ENCODE assay signal across 8 cellular contexts in genomic region chr19:35904312-35905068, GRCh38. TPM values are rescaled to one million over a fixed set of nuclear protein-coding genes. Genes with fewer than 3 reads are reported as not detected.
DNase-seq lines count a peak whose midpoint lies in the region; FAIRE-seq and TF ChIP-seq lines count a peak whose summit lies in the region.
"Had no signal": no experiment of that assay in that cellular context is flagged by ENCODE, and none has a peak within 500 bp of the region (broad histone marks: within the 10 kb centered on the region; RNA-seq: fewer than 3 reads in every experiment).

No MANE protein-coding gene starts in this region.

- H3K9me3 ChIP-seq in duodenal mucosa (ENCODE audit: control insufficient read depth in 1 of 2, low read length in 2 of 2) = no peaks in the 10 kb centered on the region

- peaks cover 0 to 14% of the 10 kb centered on the region in 2 donors for H3K4me1 ChIP-seq in duodenal mucosa (ENCODE audit: control insufficient read depth in 1 of 2, insufficient read depth in 2 of 2, low read length in 2 of 2)

- H3K36me3 ChIP-seq in duodenal mucosa (ENCODE audit: control insufficient read depth in 1 of 2, insufficient read depth in 2 of 2, low read length in 2 of 2) = no peaks in the 10 kb centered on the region
- H3K36me3 ChIP-seq in brain microvascular endothelial cell (replicated peaks) = no peaks in the 10 kb centered on the region

- no peak overlapping the region for H3K4me3 ChIP-seq in duodenal mucosa (ENCODE audit: low read depth in 1 of 2, low read length in 2 of 2)
- no peak overlapping the region for H3K4me3 ChIP-seq in skin epidermis
- H3K4me3 ChIP-seq in brain microvascular endothelial cell (ENCODE audit: low read depth, low read length) = no peak overlapping the region

- peak; percentile 66 for FAIRE-seq in GM12891 (lab: Jason Lieb, UNC)

- TF ChIP-seq CTCF in brain microvascular endothelial cell (IDR thresholded peaks at IDR 0.05; ENCODE audit: low read depth, low read length, missing control alignments) = no peak

- H3K9ac ChIP-seq in duodenal mucosa (ENCODE audit: low read depth in 1 of 2, low read length in 2 of 2) = no peak overlapping the region

- TF ChIP-seq POLR2A in GM12891 (IDR thresholded peaks at IDR 0.05; ENCODE audit: low read depth, low read length) = no peak

- H3K27me3 ChIP-seq in duodenal mucosa (ENCODE audit: control insufficient read depth in 1 of 2, insufficient read depth in 2 of 2, low read length in 2 of 2) (no peaks in the 10 kb centered on the region), brain microvascular endothelial cell (replicated peaks) (no peaks in the 10 kb centered on the region)

- no peak for DNase-seq in GM12891 (ENCODE audit: insufficient read length, low spot score)
- DNase-seq in NOMO-1 treated with DMSO at 0.1 percent for 48 hours (lab: John Stamatoyannopoulos, UW; ENCODE audit: unreplicated experiment) = peak; percentile 67
- DNase-seq in NCI-H1694 (lab: John Stamatoyannopoulos, UW) = no peak
- no peak for DNase-seq in brain microvascular endothelial cell
- no peak for DNase-seq in NCI-H748 treated with DMSO at 0.1 percent for 48 hours (lab: John Stamatoyannopoulos, UW)

- H3K27ac ChIP-seq in duodenal mucosa (ENCODE audit: low read depth, low read length) = peak overlapping the region; percentile 50
- peak overlapping the region in 17 of 21 experiments; percentile 22 to 97 (median 91) for H3K27ac ChIP-seq in skin epidermis
- no peak overlapping the region for H3K27ac ChIP-seq in brain microvascular endothelial cell

- in situ Hi-C loops in brain microvascular endothelial cell (cut with HindIII; ENCODE audit: low pct_ligation_motif_present, low sequenced_read_pairs) = no loop called here

TF ChIP-seq in GM12891, 5 proteins besides CTCF, POLR2A, EP300 and RAD21:
- TF ChIP-seq POLR2AphosphoS5 (IDR thresholded peaks at IDR 0.05; ENCODE audit: low read depth, low read length) (no peak), TAF1 (IDR thresholded peaks at IDR 0.05; ENCODE audit: low read depth, low read length) (no peak), PAX5 (IDR thresholded peaks at IDR 0.05; ENCODE audit: insufficient read depth, low read length, severe bottlenecking) (no peak), SPI1 (IDR thresholded peaks at IDR 0.05; ENCODE audit: low read depth, low read length) (no peak), POU2F2 (IDR thresholded peaks at IDR 0.05; ENCODE audit: low read depth, low read length) (no peak)

RNA-seq across cellular contexts. Expression of gene HCST, which starts 2.2 kb away (rescaled TPM):
- polyA plus RNA-seq in GM12891 (2012; ENCODE audit: low read depth, missing spikeins) = 80.3 TPM
- polyA plus RNA-seq: neural cell had no signal

RNA-seq across cellular contexts. Expression of gene TYROBP, which starts 3.6 kb away (rescaled TPM):
- 2.0 TPM for polyA plus RNA-seq in GM12891 (2012; ENCODE audit: low read depth, missing spikeins)
- polyA plus RNA-seq: neural cell had no signal

RNA-seq across cellular contexts. Expression of gene NFKBID, which starts 4.2 kb away (rescaled TPM):
- 26.0 TPM for polyA plus RNA-seq in GM12891 (2012; ENCODE audit: low read depth, missing spikeins)

RNA-seq across cellular contexts. Expression of gene LRFN3, which starts 31.7 kb away (rescaled TPM):
- 1.1 TPM for polyA plus RNA-seq in GM12891 (2012; ENCODE audit: low read depth, missing spikeins)

RNA-seq across cellular contexts. Expression of gene APLP1, which starts 36.1 kb away (rescaled TPM):
- 1.1 TPM for polyA plus RNA-seq in GM12891 (2012; ENCODE audit: low read depth, missing spikeins)
